In the genomic region with DNA sequence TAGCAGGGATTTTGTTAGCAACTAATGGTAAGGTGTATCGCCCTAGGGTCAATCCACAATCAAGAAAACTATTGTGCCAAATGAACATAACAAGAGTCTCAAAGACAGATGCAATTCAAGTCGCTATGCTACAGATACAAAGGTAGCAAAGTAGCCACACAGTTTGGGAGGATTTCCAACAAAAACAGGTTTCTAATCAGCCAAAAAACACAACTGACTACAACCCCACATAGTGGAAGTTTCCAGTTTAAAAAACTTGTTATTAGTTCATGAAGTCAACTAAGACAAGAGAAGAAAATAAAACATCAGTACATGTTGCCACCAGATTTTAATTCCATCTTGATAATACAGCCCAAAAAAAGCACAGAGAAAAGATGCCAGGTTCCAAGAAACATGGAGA, we compare ENCODE assay signal across 12 cellular contexts. TPM values are rescaled to one million over a fixed set of nuclear protein-coding genes. Genes with fewer than 3 reads are reported as not detected.
DNase-seq lines count a peak whose midpoint lies in the region; ATAC-seq, FAIRE-seq and TF ChIP-seq lines count a peak whose summit lies in the region.
"Had no signal": no experiment of that assay in that cellular context is flagged by ENCODE, and none has a peak within 500 bp of the region (broad histone marks: within the 10 kb centered on the region; RNA-seq: fewer than 3 reads in every experiment).

No MANE protein-coding gene starts in this region.

- TF ChIP-seq POLR2A in A549 (IDR thresholded peaks at IDR 0.05; ENCODE audit: low read length), result no peak

- H3K79me2 ChIP-seq in PC-3 (ENCODE audit: low read length), result peaks cover 94% of the 10 kb centered on the region

- H3K9me2 ChIP-seq in PC-3 (replicated peaks; ENCODE audit: low read length), result no peaks in the 10 kb centered on the region

- POLR2A ChIA-PET in A549 (lab: Yijun Ruan, JAX), result no interaction called here
- POLR2A ChIA-PET in PC-3 (lab: Charles Lee; ENCODE audit: unreplicated experiment), result no interaction called here

- H3K27me3 Mint-ChIP-seq in chondrocyte (ENCODE audit: low read depth), result no peaks in the 10 kb centered on the region

- H3K27ac ChIP-seq in A549 (peak overlapping the region; percentile 98 to 99), neutrophil (peak overlapping the region; percentile 91), PC-3 (ENCODE audit: low read length) (no peak overlapping the region)

- H3K4me3 Mint-ChIP-seq in chondrocyte (ENCODE audit: unreplicated experiment), result no peak overlapping the region

- H3K9me3 ChIP-seq in A549 (no peaks in the 10 kb centered on the region), neutrophil (no peaks in the 10 kb centered on the region), PC-3 (ENCODE audit: low read length) (no peaks in the 10 kb centered on the region)

- H3K36me3 ChIP-seq in neutrophil (peaks cover 55% of the 10 kb centered on the region), PC-3 (ENCODE audit: low read depth, low read length) (peaks cover 25% of the 10 kb centered on the region; the same call in 1 of the 2 replicates)

- H3K9ac ChIP-seq in PC-3 (ENCODE audit: low read length), result no peak overlapping the region

- intact Hi-C loops in PC-3 (cut with micrococcal nuclease), result no loop called here

- H3K4me1 ChIP-seq in A549 (peaks cover 78% of the 10 kb centered on the region), neutrophil (ENCODE audit: control insufficient read depth in 1 of 2, insufficient read depth in 1 of 2, low read depth in 1 of 2, low read length in 1 of 2) (peaks cover 41 to 67% of the 10 kb centered on the region in 2 experiments), PC-3 (ENCODE audit: insufficient read depth, low read length) (peaks cover 32% of the 10 kb centered on the region)

- H3K36me3 Mint-ChIP-seq in chondrocyte (ENCODE audit: low read depth), result peaks cover 19% of the 10 kb centered on the region

- no peak overlapping the region for H2AFZ ChIP-seq in PC-3 (ENCODE audit: low read length)

- CTCF ChIA-PET in A549 (lab: Yijun Ruan, JAX) (interaction anchor here (0.7 to 3.1 kb wide), 3 partner anchors 17 to 48 kb away, joined by 3 to 9 read pairs (median 8); no protein-coding TSS in a partner anchor), PC-3 (lab: Charles Lee) (no interaction called here)

- peaks cover 81% of the 10 kb centered on the region for H3K4me1 Mint-ChIP-seq in chondrocyte (ENCODE audit: low read depth)

- H3K4me3 ChIP-seq in A549 (no peak overlapping the region), neutrophil (ENCODE audit: low read depth in 1 of 2, low read length in 1 of 2) (no peak overlapping the region), PC-3 (ENCODE audit: low read length) (no peak overlapping the region)

- ATAC-seq in A549, result no peak
- no peak for ATAC-seq in HG02763 (IDR thresholded peaks at IDR 0.05; ENCODE audit: unreplicated experiment)
- ATAC-seq in PC-3, result no peak
- ATAC-seq: left colon had no signal

- H3K27me3 ChIP-seq in neutrophil (no peaks in the 10 kb centered on the region), PC-3 (ENCODE audit: low read length) (no peaks in the 10 kb centered on the region)

- peaks cover 74% of the 10 kb centered on the region for H4K20me1 ChIP-seq in PC-3 (ENCODE audit: low read length)

- H3F3A ChIP-seq in PC-3 (ENCODE audit: low read length, unreplicated experiment), result no peaks in the 10 kb centered on the region

- no TSS peak for BruUV-seq in PC-3 (replicated peaks; lab: Mats Ljungman, UMichigan)

- FAIRE-seq in A549 (lab: Jason Lieb, UNC), result no peak

- TF ChIP-seq RAD21 in A549 (conservative IDR thresholded peaks at IDR 0.05 in 1 of 2, IDR thresholded peaks at IDR 0.05 in 1 of 2), result no peak

- DNase-seq in A549 (ENCODE audit: low read depth in 1 of 2, low spot score in 1 of 2), result no peak
- DNase-seq in M059J (ENCODE audit: low read depth), result peak; percentile 84
- no peak for DNase-seq in chondrocyte (ENCODE audit: low spot score)
- no peak for DNase-seq in midbrain (lab: John Stamatoyannopoulos, UW)
- no peak for DNase-seq in NCI-H524 (lab: John Stamatoyannopoulos, UW)
- no peak for DNase-seq in PC-3
- DNase-seq: activated T-cell treated with anti-CD3 and anti-CD28 coated beads for 4 hours; KG1; left colon; stimulated activated naive CD4-positive, alpha-beta T cell had no signal

- peak overlapping the region; percentile 94 for H3K27ac Mint-ChIP-seq in chondrocyte (ENCODE audit: unreplicated experiment)

- TF ChIP-seq CTCF in A549 (IDR thresholded peaks at IDR 0.05) (no peak), chondrocyte (IDR thresholded peaks at IDR 0.05) (no peak), neutrophil (IDR thresholded peaks at IDR 0.05) (no peak), PC-3 (conservative IDR thresholded peaks at IDR 0.05; ENCODE audit: low read depth, low read length) (no peak)

- WGBS in A549 (ENCODE audit: missing lambda C conversion rate), result 89% methylated on average over 2 of the region's 2 CpGs

- no peaks in the 10 kb centered on the region for H3K9me3 Mint-ChIP-seq in chondrocyte (ENCODE audit: low read depth)

- TF ChIP-seq EP300 in A549 (IDR thresholded peaks at IDR 0.05), result no peak

- H3K4me2 ChIP-seq in A549 (peak overlapping the region; percentile 94), PC-3 (ENCODE audit: low read length) (no peak overlapping the region)

TF ChIP-seq in A549, 52 proteins besides CTCF, POLR2A, EP300 and RAD21:
- TF ChIP-seq, protein P1, sequence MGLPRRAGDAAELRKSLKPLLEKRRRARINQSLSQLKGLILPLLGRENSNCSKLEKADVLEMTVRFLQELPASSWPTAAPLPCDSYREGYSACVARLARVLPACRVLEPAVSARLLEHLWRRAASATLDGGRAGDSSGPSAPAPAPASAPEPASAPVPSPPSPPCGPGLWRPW (IDR thresholded peaks at IDR 0.05), result no peak
- TF ChIP-seq MAFK (IDR thresholded peaks at IDR 0.05; ENCODE audit: partially characterized antibody) (no peak), EHMT2 (IDR thresholded peaks at IDR 0.05; ENCODE audit: low read depth) (no peak), MYC (IDR thresholded peaks at IDR 0.05; ENCODE audit: borderline replicate concordance, low read length) (no peak), PHF8 (IDR thresholded peaks at IDR 0.05; ENCODE audit: borderline replicate concordance, low read depth) (no peak), HOXB13 (CRISPR knock-in tag; IDR thresholded peaks at IDR 0.05; ENCODE audit: low read depth) (no peak), POLR2AphosphoS2 (conservative IDR thresholded peaks at IDR 0.05; ENCODE audit: low read length) (no peak), NPAS2 (CRISPR knock-in tag; IDR thresholded peaks at IDR 0.05; ENCODE audit: borderline replicate concordance) (no peak), TFCP2L1 (CRISPR knock-in tag; IDR thresholded peaks at IDR 0.05) (no peak)
- TF ChIP-seq, protein P2, sequence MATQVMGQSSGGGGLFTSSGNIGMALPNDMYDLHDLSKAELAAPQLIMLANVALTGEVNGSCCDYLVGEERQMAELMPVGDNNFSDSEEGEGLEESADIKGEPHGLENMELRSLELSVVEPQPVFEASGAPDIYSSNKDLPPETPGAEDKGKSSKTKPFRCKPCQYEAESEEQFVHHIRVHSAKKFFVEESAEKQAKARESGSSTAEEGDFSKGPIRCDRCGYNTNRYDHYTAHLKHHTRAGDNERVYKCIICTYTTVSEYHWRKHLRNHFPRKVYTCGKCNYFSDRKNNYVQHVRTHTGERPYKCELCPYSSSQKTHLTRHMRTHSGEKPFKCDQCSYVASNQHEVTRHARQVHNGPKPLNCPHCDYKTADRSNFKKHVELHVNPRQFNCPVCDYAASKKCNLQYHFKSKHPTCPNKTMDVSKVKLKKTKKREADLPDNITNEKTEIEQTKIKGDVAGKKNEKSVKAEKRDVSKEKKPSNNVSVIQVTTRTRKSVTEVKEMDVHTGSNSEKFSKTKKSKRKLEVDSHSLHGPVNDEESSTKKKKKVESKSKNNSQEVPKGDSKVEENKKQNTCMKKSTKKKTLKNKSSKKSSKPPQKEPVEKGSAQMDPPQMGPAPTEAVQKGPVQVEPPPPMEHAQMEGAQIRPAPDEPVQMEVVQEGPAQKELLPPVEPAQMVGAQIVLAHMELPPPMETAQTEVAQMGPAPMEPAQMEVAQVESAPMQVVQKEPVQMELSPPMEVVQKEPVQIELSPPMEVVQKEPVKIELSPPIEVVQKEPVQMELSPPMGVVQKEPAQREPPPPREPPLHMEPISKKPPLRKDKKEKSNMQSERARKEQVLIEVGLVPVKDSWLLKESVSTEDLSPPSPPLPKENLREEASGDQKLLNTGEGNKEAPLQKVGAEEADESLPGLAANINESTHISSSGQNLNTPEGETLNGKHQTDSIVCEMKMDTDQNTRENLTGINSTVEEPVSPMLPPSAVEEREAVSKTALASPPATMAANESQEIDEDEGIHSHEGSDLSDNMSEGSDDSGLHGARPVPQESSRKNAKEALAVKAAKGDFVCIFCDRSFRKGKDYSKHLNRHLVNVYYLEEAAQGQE (IDR thresholded peaks at IDR 0.05), result no peak
- TF ChIP-seq, protein P3, sequence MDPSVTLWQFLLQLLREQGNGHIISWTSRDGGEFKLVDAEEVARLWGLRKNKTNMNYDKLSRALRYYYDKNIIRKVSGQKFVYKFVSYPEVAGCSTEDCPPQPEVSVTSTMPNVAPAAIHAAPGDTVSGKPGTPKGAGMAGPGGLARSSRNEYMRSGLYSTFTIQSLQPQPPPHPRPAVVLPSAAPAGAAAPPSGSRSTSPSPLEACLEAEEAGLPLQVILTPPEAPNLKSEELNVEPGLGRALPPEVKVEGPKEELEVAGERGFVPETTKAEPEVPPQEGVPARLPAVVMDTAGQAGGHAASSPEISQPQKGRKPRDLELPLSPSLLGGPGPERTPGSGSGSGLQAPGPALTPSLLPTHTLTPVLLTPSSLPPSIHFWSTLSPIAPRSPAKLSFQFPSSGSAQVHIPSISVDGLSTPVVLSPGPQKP (IDR thresholded peaks at IDR 0.05; ENCODE audit: low read depth, low read length), result no peak

RNA-seq across cellular contexts. Expression of a gene that starts 38.0 kb away (rescaled TPM):
- polyA plus RNA-seq in A549 (2011; rRNA removed), result 92.1 and 162 TPM in 2 replicates
- 112 and 118 TPM in 2 replicates for polyA plus RNA-seq in A549 (2012; cell fraction: cytosol; rRNA removed)
- 202 and 239 TPM in 2 replicates for polyA plus RNA-seq in A549 (2012; cell fraction: nucleus; rRNA removed)
- 158 to 215 TPM (median 167 TPM) in 3 replicates for polyA plus RNA-seq in A549 (2017; fragmentation: RNase III; extraction: RNeasy Plus Mini Kit Qiagen cat#74134 plus additional on column Dnase treatment)
- polyA minus RNA-seq in A549 (2011; rRNA and poly(A)+ RNA removed), result 460 and 534 TPM in 2 replicates
- 151 and 320 TPM in 2 replicates for total RNA-seq in M059J (2014; rRNA removed; shearing (Covaris generic))
- 1,046 to 1,908 TPM (median 1,853 TPM) in 3 replicates for total RNA-seq in chondrocyte
- 357 and 546 TPM in 2 replicates for total RNA-seq in PC-3 (2014; rRNA removed)
